ENCODE assay signal across 8 cellular contexts in the genomic region with DNA sequence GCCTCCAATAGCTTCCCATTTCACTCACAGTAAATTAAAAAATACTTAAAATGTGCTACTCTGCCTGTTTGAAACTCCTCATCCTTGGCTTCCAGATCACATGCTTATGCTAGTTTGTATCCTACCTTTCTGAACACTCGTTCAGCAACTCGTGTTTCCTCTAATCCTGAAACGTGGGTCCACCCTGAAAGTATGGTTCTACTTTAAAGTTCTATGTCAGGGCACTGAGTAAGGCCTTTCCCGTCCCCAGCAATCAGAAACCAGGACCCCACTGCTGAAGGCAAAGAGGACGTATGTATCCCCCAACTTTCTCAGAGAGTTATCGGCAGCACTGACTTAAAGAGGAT. TPM values are rescaled to one million over a fixed set of nuclear protein-coding genes. Genes with fewer than 3 reads are reported as not detected.
A peak's percentile ranks its signal among the peaks of the same experiment; 100 is the strongest.
DNase-seq lines count a peak whose midpoint lies in the region; ATAC-seq and TF ChIP-seq lines count a peak whose summit lies in the region.

No MANE protein-coding gene starts in this region.

- H3K36me3 Mint-ChIP-seq in naive thymus-derived CD4-positive, alpha-beta T cell: peaks cover 0 to 16% (median 6%) of the 10 kb centered on the region in 5 donors

- in situ Hi-C loops in KBM-7 (cut with MboI; ENCODE audit: low pct_unique_long_range_greater_than_20kb, low sequenced_read_pairs): no loop called here

- DNase-seq in GM12864 (ENCODE audit: low read depth) (no peak), NB4 (ENCODE audit: low read depth) (no peak), pons (ENCODE audit: low spot score) (no peak), KBM-7 (no peak), NCI-H2081 treated with DMSO at 0.1 percent for 48 hours (lab: John Stamatoyannopoulos, UW) (no peak), NCI-H2029 (lab: John Stamatoyannopoulos, UW) (no peak)
- peak in 1 of 9 donors; percentile 27 for DNase-seq in naive thymus-derived CD4-positive, alpha-beta T cell

- H3K4me3 ChIP-seq in GM12864 (ENCODE audit: low read depth, low read length): peak overlapping the region; percentile 100
- H3K4me3 ChIP-seq in NB4 (ENCODE audit: low read depth, low read length): peak overlapping the region; percentile 70
- H3K4me3 ChIP-seq in duodenal mucosa (ENCODE audit: low read depth in 1 of 2, low read length in 2 of 2): peak overlapping the region; percentile 93 to 97
- H3K4me3 ChIP-seq in naive thymus-derived CD4-positive, alpha-beta T cell (ENCODE audit: low read length): peak overlapping the region; percentile 87

- H3K9me3 Mint-ChIP-seq in naive thymus-derived CD4-positive, alpha-beta T cell: peaks cover 0 to 2% (median 0%) of the 10 kb centered on the region in 11 donors

- H3K4me1 ChIP-seq in duodenal mucosa (ENCODE audit: control insufficient read depth in 1 of 2, insufficient read depth in 2 of 2, low read length in 2 of 2): peaks cover 14 to 21% of the 10 kb centered on the region in 2 donors
- peaks cover 19 to 23% of the 10 kb centered on the region in 2 donors for H3K4me1 ChIP-seq in naive thymus-derived CD4-positive, alpha-beta T cell (ENCODE audit: control insufficient read depth in 2 of 2, insufficient read depth in 2 of 2, low read length in 2 of 2)

- TF ChIP-seq POLR2A in NB4 (IDR thresholded peaks at IDR 0.05; ENCODE audit: extremely low read depth, insufficient read length): no peak

- H3K27ac ChIP-seq in duodenal mucosa (ENCODE audit: low read depth, low read length): no peak overlapping the region
- H3K27ac ChIP-seq in naive thymus-derived CD4-positive, alpha-beta T cell (ENCODE audit: low read depth, low read length): peak overlapping the region; percentile 77

- H3K27ac Mint-ChIP-seq in naive thymus-derived CD4-positive, alpha-beta T cell: peak overlapping the region; percentile 89 to 99 (median 95)

- intact Hi-C loops in naive thymus-derived CD4-positive, alpha-beta T cell (cut with micrococcal nuclease): loop anchor here (1.0 to 10.0 kb wide), 17 partner anchors 14 to 1265 kb away; a partner anchor contains a TSS

- POLR2A ChIA-PET in naive thymus-derived CD4-positive, alpha-beta T cell (lab: Charles Lee): interaction anchor here (0.6 to 2.1 kb wide), 10 partner anchors 8 to 170 kb away, joined by 3 to 11 read pairs (median 4); no protein-coding TSS in a partner anchor

- peaks cover 13 to 38% (median 20%) of the 10 kb centered on the region in 5 donors for H3K27me3 Mint-ChIP-seq in naive thymus-derived CD4-positive, alpha-beta T cell

- peak overlapping the region; percentile 91 to 99 (median 98) for H3K4me3 Mint-ChIP-seq in naive thymus-derived CD4-positive, alpha-beta T cell

- no peaks in the 10 kb centered on the region for H3K9me3 ChIP-seq in duodenal mucosa (ENCODE audit: control insufficient read depth in 1 of 2, low read length in 2 of 2)
- H3K9me3 ChIP-seq in naive thymus-derived CD4-positive, alpha-beta T cell (ENCODE audit: control insufficient read depth in 2 of 3, low read length in 3 of 3): no peaks in the 10 kb centered on the region

- peaks cover 0 to 6% of the 10 kb centered on the region in 2 donors for H3K36me3 ChIP-seq in duodenal mucosa (ENCODE audit: control insufficient read depth in 1 of 2, insufficient read depth in 2 of 2, low read length in 2 of 2)
- H3K36me3 ChIP-seq in naive thymus-derived CD4-positive, alpha-beta T cell (ENCODE audit: control insufficient read depth in 2 of 3, insufficient read depth in 3 of 3, low read length in 3 of 3): peaks cover 0 to 9% (median 0%) of the 10 kb centered on the region in 3 experiments

- H3K4me1 Mint-ChIP-seq in naive thymus-derived CD4-positive, alpha-beta T cell: peaks cover 18 to 51% (median 42%) of the 10 kb centered on the region in 7 donors

- CTCF ChIA-PET in naive thymus-derived CD4-positive, alpha-beta T cell (lab: Charles Lee): interaction anchor here (1.1 to 1.6 kb wide), 3 partner anchors 12 to 135 kb away, joined by 3 to 4 read pairs (median 3); no protein-coding TSS in a partner anchor

- TF ChIP-seq CTCF in GM12864 (IDR thresholded peaks at IDR 0.05; ENCODE audit: low read depth, low read length, missing control alignments) (no peak), NB4 (IDR thresholded peaks at IDR 0.05; ENCODE audit: low read depth, low read length) (no peak)

- H3K27me3 ChIP-seq in duodenal mucosa (ENCODE audit: control insufficient read depth in 1 of 2, insufficient read depth in 2 of 2, low read length in 2 of 2): peaks cover 0 to 4% of the 10 kb centered on the region in 2 donors
- peaks cover 0 to 3% of the 10 kb centered on the region in 2 donors for H3K27me3 ChIP-seq in naive thymus-derived CD4-positive, alpha-beta T cell (ENCODE audit: control insufficient read depth in 2 of 2, insufficient read depth in 2 of 2, low read length in 2 of 2)

- H3K9ac ChIP-seq in duodenal mucosa (ENCODE audit: low read depth in 1 of 2, low read length in 2 of 2): peak overlapping the region; percentile 61 to 86

- no peak for ATAC-seq in naive thymus-derived CD4-positive, alpha-beta T cell

RNA-seq across cellular contexts. Expression of a gene that starts 0.4 kb away (rescaled TPM):
- 10 to 100 TPM; 12.7 to 48.9 (median 31.1) TPM for total RNA-seq in naive thymus-derived CD4-positive, alpha-beta T cell
- polyA plus RNA-seq in naive thymus-derived CD4-positive, alpha-beta T cell: 10 to 100 TPM; 31.6 to 52.4 TPM

RNA-seq across cellular contexts. Expression of a gene that starts 13.6 kb away (rescaled TPM):
- 1 to 10 TPM in 2 of 5 experiments, under 1 TPM in 3; 0.19 to 2.4 (median 0.30) TPM for total RNA-seq in naive thymus-derived CD4-positive, alpha-beta T cell
- polyA plus RNA-seq in naive thymus-derived CD4-positive, alpha-beta T cell: under 1 TPM in 1 of 2 donors, not detected in 1; 0.17 TPM
